ENCODE assay signal across 23 cellular contexts in genomic region chr7:15554081-15554480, GRCh38. TPM values are rescaled to one million over a fixed set of nuclear protein-coding genes. Genes with fewer than 3 reads are reported as not detected.
DNase-seq lines count a peak whose midpoint lies in the region; ATAC-seq and TF ChIP-seq lines count a peak whose summit lies in the region.
"Had no signal": no experiment of that assay in that cellular context is flagged by ENCODE, and none has a peak within 500 bp of the region (broad histone marks: within the 10 kb centered on the region; RNA-seq: fewer than 3 reads in every experiment).

No MANE protein-coding gene starts in this region.

- no peak overlapping the region for H3K4me3 ChIP-seq in osteoblast (ENCODE audit: insufficient read depth, low read length)
- H3K4me3 ChIP-seq: mucosa of descending colon, pancreas, skin epidermis had no signal

- H3K4me1 Mint-ChIP-seq in H9 = peaks cover 5 to 6% of the 10 kb centered on the region in 2 experiments; a peak in 2 of 4 replicates
- H3K4me1 Mint-ChIP-seq: activated CD4-positive, alpha-beta memory T cell treated with anti-CD3 and anti-CD28 coated beads, Interleukin-2, amount 10 ng/mL, durations not matched to agents 7 days and 5 days; activated naive CD4-positive, alpha-beta T cell treated with anti-CD3 and anti-CD28 coated beads, Interleukin-2, amount 50 U/mL, for 24 hours had no signal

- no peak overlapping the region for H3K23ac ChIP-seq in H9 (ENCODE audit: insufficient read length, low read depth, low read length)

- H2BK5ac ChIP-seq in H9 (ENCODE audit: insufficient read length, low read length) = no peak overlapping the region

- no peak overlapping the region for H3K18ac ChIP-seq in H9 (ENCODE audit: insufficient read length, low read depth, low read length)

- H3K36me3 ChIP-seq in osteoblast (ENCODE audit: insufficient read depth, low read length) = no peaks in the 10 kb centered on the region
- H3K36me3 ChIP-seq: pancreas had no signal

- no peak overlapping the region for H2AK5ac ChIP-seq in H9 (ENCODE audit: insufficient read length, low read length)

- no peaks in the 10 kb centered on the region; a peak in 1 of 5 replicates for H3K9me3 Mint-ChIP-seq in H9
- H3K9me3 Mint-ChIP-seq: activated CD4-positive, alpha-beta memory T cell treated with anti-CD3 and anti-CD28 coated beads, Interleukin-2, amount 10 ng/mL, durations not matched to agents 7 days and 5 days; activated naive CD4-positive, alpha-beta T cell treated with anti-CD3 and anti-CD28 coated beads, Interleukin-2, amount 50 U/mL, for 24 hours had no signal

- H4K20me1 ChIP-seq in osteoblast (ENCODE audit: insufficient read depth, low read length) (no peaks in the 10 kb centered on the region), H9 (ENCODE audit: control insufficient read depth, insufficient read depth, insufficient read length) (no peaks in the 10 kb centered on the region)

- no peak overlapping the region for H3K14ac ChIP-seq in H9 (ENCODE audit: insufficient read depth, low read length)

- H2BK12ac ChIP-seq in H9 (ENCODE audit: insufficient read length, low read depth, low read length) = no peak overlapping the region

- H3K4me3 Mint-ChIP-seq in H9 = no peak overlapping the region
- H3K4me3 Mint-ChIP-seq: activated CD4-positive, alpha-beta memory T cell treated with anti-CD3 and anti-CD28 coated beads, Interleukin-2, amount 10 ng/mL, durations not matched to agents 7 days and 5 days; activated naive CD4-positive, alpha-beta T cell treated with anti-CD3 and anti-CD28 coated beads, Interleukin-2, amount 50 U/mL, for 24 hours; activated T-cell treated with anti-CD3 and anti-CD28 coated beads, Interleukin-2, amount 50 U/mL, for 24 hours had no signal

- H4K91ac ChIP-seq in H9 (ENCODE audit: insufficient read length, low read depth, low read length) = no peak overlapping the region

- H4K8ac ChIP-seq in H9 (replicated peaks; ENCODE audit: insufficient read length, low read depth, low read length) = no peak overlapping the region

- H3K27ac ChIP-seq in epithelial cell of prostate = peak overlapping the region; percentile 26
- H3K27ac ChIP-seq in osteoblast (ENCODE audit: low read depth, low read length) = peak overlapping the region; percentile 44
- H3K27ac ChIP-seq in H9 (ENCODE audit: insufficient read length, low read depth, low read length) = no peak overlapping the region
- H3K27ac ChIP-seq: KMS-11, pancreas, skin epidermis, VCaP had no signal

- no peaks in the 10 kb centered on the region for H3K23me2 ChIP-seq in H9 (ENCODE audit: insufficient read length, low read depth, low read length, poor library complexity, severe bottlenecking)

- no peaks in the 10 kb centered on the region for H3K79me2 ChIP-seq in osteoblast (ENCODE audit: insufficient read depth, low read length)
- H3K79me2 ChIP-seq in H9 (ENCODE audit: insufficient read depth, low read length) = no peaks in the 10 kb centered on the region

- no peak overlapping the region for H2BK15ac ChIP-seq in H9 (ENCODE audit: low read depth, low read length)

- H3K56ac ChIP-seq in H9 (ENCODE audit: insufficient read length, low read depth, low read length) = no peak overlapping the region

- ATAC-seq in GM21825 (IDR thresholded peaks at IDR 0.05; ENCODE audit: unreplicated experiment) = no peak
- ATAC-seq: left colon, mucosa of descending colon, pancreas had no signal

- TF ChIP-seq CTCF in osteoblast (IDR thresholded peaks at IDR 0.05; ENCODE audit: extremely low read depth, low read depth, low read length) (no peak), H9 (conservative IDR thresholded peaks at IDR 0.05) (no peak)

- H4K5ac ChIP-seq in H9 (ENCODE audit: insufficient read length, low read depth, low read length) = no peak overlapping the region

- H2BK20ac ChIP-seq in H9 (ENCODE audit: low read depth, low read length, poor library complexity, severe bottlenecking) = no peak overlapping the region

- DNase-seq in ELR (ENCODE audit: low read depth) = peak; percentile 81
- peak; percentile 21 for DNase-seq in RPMI7951 (ENCODE audit: low read depth)
- no peak for DNase-seq in epithelial cell of prostate (ENCODE audit: low read depth, low spot score)
- DNase-seq in osteoblast (ENCODE audit: insufficient read length, low spot score, missing footprints) = peak; percentile 38
- DNase-seq in H9 = no peak
- DNase-seq in activated CD4-positive, alpha-beta T cell treated with anti-CD3 and anti-CD28 coated beads, Interleukin-2, amount 50 U/mL, for 1 hour = no peak
- DNase-seq in NCI-H1105 treated with DMSO at 0.1 percent for 48 hours (lab: John Stamatoyannopoulos, UW) = no peak
- DNase-seq: activated CD4-positive, alpha-beta memory T cell treated with anti-CD3 and anti-CD28 coated beads, Interleukin-2, amount 10 ng/mL, durations not matched to agents 7 days and 5 days; activated T-cell treated with anti-CD3 and anti-CD28 coated beads, Interleukin-2, amount 50 U/mL, for 24 hours; Caco-2; hypothalamus; left colon; mucosa of descending colon; NCI-H1092 treated with DMSO at 0.1 percent for 48 hours; NCI-H774; pancreas; T-helper 1 cell had no signal

- H3K4ac ChIP-seq in H9 (ENCODE audit: low read depth, low read length) = no peak overlapping the region

- H3K79me1 ChIP-seq in H9 (ENCODE audit: insufficient read depth, low read depth, low read length, poor library complexity, severe bottlenecking) = no peaks in the 10 kb centered on the region

- H3K9ac ChIP-seq in H9 (ENCODE audit: extremely low read depth, insufficient read length, low read length) = no peak overlapping the region
- H3K9ac ChIP-seq: KMS-11 had no signal

- no peaks in the 10 kb centered on the region for H3K27me3 ChIP-seq in osteoblast (ENCODE audit: insufficient read depth, low read length)
- H3K27me3 ChIP-seq in H9 (ENCODE audit: insufficient read depth, low read length) = no peaks in the 10 kb centered on the region

- H2AFZ ChIP-seq in osteoblast (ENCODE audit: low read length) (peak overlapping the region; percentile 58), H9 (ENCODE audit: low read length) (no peak overlapping the region)

- no peak overlapping the region for H3T11ph ChIP-seq in H9 (ENCODE audit: low read length)

- peak overlapping the region in 1 of 3 experiments; percentile 11; a peak in 1 of 7 replicates for H3K27ac Mint-ChIP-seq in H9
- H3K27ac Mint-ChIP-seq: activated CD4-positive, alpha-beta memory T cell treated with anti-CD3 and anti-CD28 coated beads, Interleukin-2, amount 10 ng/mL, durations not matched to agents 7 days and 5 days; activated naive CD4-positive, alpha-beta T cell treated with anti-CD3 and anti-CD28 coated beads, Interleukin-2, amount 50 U/mL, for 24 hours; activated T-cell treated with anti-CD3 and anti-CD28 coated beads, Interleukin-2, amount 50 U/mL, for 24 hours had no signal

- no peak overlapping the region for H2BK120ac ChIP-seq in H9 (ENCODE audit: low read depth, low read length, poor library complexity, severe bottlenecking)

- H3K9me3 ChIP-seq in osteoblast (ENCODE audit: low read depth, low read length) (no peaks in the 10 kb centered on the region), H9 (ENCODE audit: control insufficient read depth, low read depth, low read length) (no peaks in the 10 kb centered on the region)
- H3K9me3 ChIP-seq: Caco-2, mucosa of descending colon, pancreas had no signal

- no CpG with 5 or more reads among the region's 1 CpG for WGBS in H9 (ENCODE audit: extremely low coverage, insufficient read length, low lambda C conversion rate)

- peak overlapping the region; percentile 38 for H3K4me2 ChIP-seq in osteoblast (ENCODE audit: insufficient read depth, low read length)
- no peak overlapping the region for H3K4me2 ChIP-seq in H9 (ENCODE audit: insufficient read depth, insufficient read length, low read length)
- H3K4me2 ChIP-seq: KMS-11 had no signal

- H3K27me3 Mint-ChIP-seq in H9 (ENCODE audit: low read depth) = no peaks in the 10 kb centered on the region
- H3K27me3 Mint-ChIP-seq: activated CD4-positive, alpha-beta memory T cell treated with anti-CD3 and anti-CD28 coated beads, Interleukin-2, amount 10 ng/mL, durations not matched to agents 7 days and 5 days; activated naive CD4-positive, alpha-beta T cell treated with anti-CD3 and anti-CD28 coated beads, Interleukin-2, amount 50 U/mL, for 24 hours; activated T-cell treated with anti-CD3 and anti-CD28 coated beads, Interleukin-2, amount 50 U/mL, for 24 hours had no signal

- H3K4me1 ChIP-seq in osteoblast (ENCODE audit: insufficient read depth, low read length) = peaks cover 30% of the 10 kb centered on the region
- H3K4me1 ChIP-seq in H9 (ENCODE audit: insufficient read depth, low read length) = no peaks in the 10 kb centered on the region
- H3K4me1 ChIP-seq: pancreas had no signal

- H3K36me3 Mint-ChIP-seq in H9 (ENCODE audit: insufficient read depth in 1 of 3, low read depth in 3 of 3) = no peaks in the 10 kb centered on the region
- H3K36me3 Mint-ChIP-seq: activated naive CD4-positive, alpha-beta T cell treated with anti-CD3 and anti-CD28 coated beads, Interleukin-2, amount 50 U/mL, for 24 hours had no signal

RNA-seq across cellular contexts. Expression of gene AGMO, which starts 7.7 kb away (rescaled TPM):
- total RNA-seq in RPMI7951 (2014; rRNA removed; shearing (Covaris generic)) = 1.1 and 1.4 TPM in 2 replicates
- under 0.01 and 1.2 TPM in 2 replicates for total RNA-seq in osteoblast
- 0.70 and 0.83 TPM in 2 replicates for total RNA-seq in H9 (2021)
- total RNA-seq: activated CD4-positive, alpha-beta memory T cell treated with anti-CD3 and anti-CD28 coated beads, Interleukin-2, amount 10 ng/mL, durations not matched to agents 7 days and 5 days; G401 had no signal

Comparison
In these comparisons a context has a peak if more than half of its experiments do, and no peak if none do; other contexts are left out.
1. DNase-seq: peak in ELR (single experiment), RPMI7951 (single experiment) and osteoblast (single experiment); none in epithelial cell of prostate (single experiment), H9 (single experiment), activated CD4-positive, alpha-beta T cell treated with anti-CD3 and anti-CD28 coated beads, Interleukin-2, amount 50 U/mL, for 1 hour (single experiment) and NCI-H1105 treated with DMSO at 0.1 percent for 48 hours (single experiment).